In the genomic region with DNA sequence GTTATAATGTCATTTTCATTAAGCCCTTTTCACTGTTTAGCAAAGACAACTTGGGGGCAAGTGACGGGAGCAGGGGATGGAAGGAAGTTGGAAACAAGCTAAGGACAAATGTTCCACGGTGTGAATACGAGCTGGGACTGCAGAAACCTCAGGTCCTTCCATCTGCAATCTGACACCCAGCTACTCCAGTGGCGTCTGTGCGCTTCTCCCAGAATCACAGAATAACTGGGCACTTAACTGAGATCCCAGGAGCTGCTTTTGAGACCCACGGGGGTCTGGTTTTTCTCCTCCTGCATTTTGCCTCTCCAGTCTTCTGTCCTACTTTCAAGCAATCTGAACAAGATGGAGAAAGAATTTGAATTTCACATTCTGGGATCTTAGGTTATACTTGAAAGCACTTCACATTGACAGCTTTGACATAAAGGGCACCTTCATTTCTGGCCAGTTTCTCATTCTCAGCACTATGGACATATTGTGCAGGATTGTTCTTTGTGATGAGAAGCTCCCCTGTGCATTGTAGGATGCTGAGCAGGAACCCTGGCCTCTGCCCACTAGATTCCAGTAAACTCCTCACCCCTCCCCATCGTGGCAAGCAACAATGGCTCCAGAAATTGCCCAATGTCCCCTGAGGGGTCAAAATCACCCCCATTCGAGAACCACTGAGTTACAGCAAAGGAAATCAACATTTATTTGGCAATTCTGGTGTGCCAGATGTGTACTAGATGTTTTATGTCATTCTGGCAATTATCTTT, we compare ENCODE assay signal across 19 cellular contexts.
DNase-seq lines count a peak whose midpoint lies in the region; TF ChIP-seq lines count a peak whose summit lies in the region.
"Had no signal": no experiment of that assay in that cellular context is flagged by ENCODE, and none has a peak within 500 bp of the region (broad histone marks: within the 10 kb centered on the region; RNA-seq: fewer than 3 reads in every experiment).

No MANE protein-coding gene starts in this region.

- DNase-seq in AG04450 (ENCODE audit: low read depth, low spot score) (no peak), ascending aorta (ENCODE audit: low spot score in 2 of 2) (no peak), cardiac muscle cell (ENCODE audit: low read depth in 1 of 2, low spot score in 1 of 2) (peak; percentile 36 to 82), neuronal stem cell (ENCODE audit: low spot score) (no peak), stomach (no peak), endodermal cell (no peak), superior temporal gyrus (ENCODE audit: extremely low spot score) (no peak)
- DNase-seq in activated naive CD4-positive, alpha-beta T cell treated with anti-CD3 and anti-CD28 coated beads, Interleukin-2, amount 10 ng/mL, durations not matched to agents 7 days and 5 days, result no peak
- DNase-seq: activated gamma-delta T cell treated with Interleukin-2 at 50 U/mL for 16 hours; Calu3; effector memory CD4-positive, alpha-beta T cell; Karpas-422; kidney glomerular epithelial cell; naive thymus-derived CD8-positive, alpha-beta T cell; NCI-H1417 treated with DMSO at 0.1 percent for 48 hours; NCI-H510A treated with DMSO at 0.1 percent for 48 hours; psoas muscle; stimulated activated CD4-positive, alpha-beta T cell treated with anti-CD3 and anti-CD28 coated beads, Interleukin-2, amount 100 ng/mL, for 24 hours had no signal

- no peak overlapping the region for H4K91ac ChIP-seq in neuronal stem cell (ENCODE audit: low read depth, low read length, poor library complexity)

- no peaks in the 10 kb centered on the region for H3K9me3 Mint-ChIP-seq in endodermal cell
- no peaks in the 10 kb centered on the region for H3K9me3 Mint-ChIP-seq in activated naive CD4-positive, alpha-beta T cell treated with anti-CD3 and anti-CD28 coated beads, Interleukin-2, amount 10 ng/mL, durations not matched to agents 7 days and 5 days

- H3K4me1 ChIP-seq in ascending aorta, result peaks cover 0 to 7% of the 10 kb centered on the region in 2 donors
- peaks cover 43% of the 10 kb centered on the region for H3K4me1 ChIP-seq in cardiac muscle cell (ENCODE audit: low read depth)
- H3K4me1 ChIP-seq in neuronal stem cell (ENCODE audit: control insufficient read depth in 2 of 2, insufficient read depth in 1 of 2, low read depth in 1 of 2, low read length in 2 of 2), result no peaks in the 10 kb centered on the region
- peaks cover 0 to 14% (median 0%) of the 10 kb centered on the region in 4 donors for H3K4me1 ChIP-seq in stomach
- H3K4me1 ChIP-seq in endodermal cell (ENCODE audit: control insufficient read depth, insufficient read depth, low read length), result no peaks in the 10 kb centered on the region
- H3K4me1 ChIP-seq: psoas muscle had no signal

- H4K8ac ChIP-seq in neuronal stem cell (ENCODE audit: low read depth, low read length), result no peak overlapping the region

- H3K4me3 Mint-ChIP-seq in endodermal cell, result no peak overlapping the region
- H3K4me3 Mint-ChIP-seq in activated naive CD4-positive, alpha-beta T cell treated with anti-CD3 and anti-CD28 coated beads, Interleukin-2, amount 10 ng/mL, durations not matched to agents 7 days and 5 days, result no peak overlapping the region
- H3K4me3 Mint-ChIP-seq: naive thymus-derived CD8-positive, alpha-beta T cell had no signal

- H3K4me1 Mint-ChIP-seq in endodermal cell, result no peaks in the 10 kb centered on the region
- no peaks in the 10 kb centered on the region for H3K4me1 Mint-ChIP-seq in activated naive CD4-positive, alpha-beta T cell treated with anti-CD3 and anti-CD28 coated beads, Interleukin-2, amount 10 ng/mL, durations not matched to agents 7 days and 5 days
- H3K4me1 Mint-ChIP-seq: naive thymus-derived CD8-positive, alpha-beta T cell had no signal

- H3K14ac ChIP-seq in neuronal stem cell (ENCODE audit: low read length), result no peak overlapping the region

- CTCF ChIA-PET in AG04450 (lab: Charles Lee), result interaction anchor here (1.2 kb wide), 1 partner anchor 22 kb away, joined by 3 read pairs; no protein-coding TSS in a partner anchor
- CTCF ChIA-PET in activated naive CD4-positive, alpha-beta T cell treated with anti-CD3 and anti-CD28 coated beads, Interleukin-2, amount 10 ng/mL, durations not matched to agents 7 days and 5 days (lab: Charles Lee), result no interaction called here

- no peak overlapping the region for H3K23ac ChIP-seq in neuronal stem cell (ENCODE audit: low read depth, low read length, poor library complexity)

- intact Hi-C loops in ascending aorta (cut with DNase I) (no loop called here), stomach (cut with DNase I; ENCODE audit: low total_unique reads) (no loop called here)

- H3K36me3 Mint-ChIP-seq in endodermal cell (ENCODE audit: low read depth), result no peaks in the 10 kb centered on the region
- H3K36me3 Mint-ChIP-seq in activated naive CD4-positive, alpha-beta T cell treated with anti-CD3 and anti-CD28 coated beads, Interleukin-2, amount 10 ng/mL, durations not matched to agents 7 days and 5 days, result no peaks in the 10 kb centered on the region
- H3K36me3 Mint-ChIP-seq: naive thymus-derived CD8-positive, alpha-beta T cell had no signal

- H3K9me3 ChIP-seq in AG04450 (ENCODE audit: control insufficient read depth, insufficient read depth, low read length), result no peaks in the 10 kb centered on the region
- H3K9me3 ChIP-seq in ascending aorta, result no peaks in the 10 kb centered on the region
- H3K9me3 ChIP-seq in cardiac muscle cell (ENCODE audit: low read depth), result no peaks in the 10 kb centered on the region
- H3K9me3 ChIP-seq in neuronal stem cell (replicated peaks in 1 of 2; ENCODE audit: control insufficient read depth in 2 of 2, insufficient read depth in 1 of 2, low read depth in 1 of 2, low read length in 2 of 2), result no peaks in the 10 kb centered on the region
- no peaks in the 10 kb centered on the region for H3K9me3 ChIP-seq in stomach
- no peaks in the 10 kb centered on the region for H3K9me3 ChIP-seq in endodermal cell (ENCODE audit: control insufficient read depth, low read length)
- H3K9me3 ChIP-seq: psoas muscle, tibial nerve had no signal

- no peak overlapping the region for H3K18ac ChIP-seq in neuronal stem cell (ENCODE audit: low read length)

- H3K4me3 ChIP-seq in AG04450 (ENCODE audit: low read depth, low read length) (peak overlapping the region; percentile 15), ascending aorta (peak overlapping the region; percentile 32 to 42), cardiac muscle cell (no peak overlapping the region), neuronal stem cell (ENCODE audit: low read length in 2 of 2) (no peak overlapping the region), stomach (no peak overlapping the region), endodermal cell (ENCODE audit: low read length) (no peak overlapping the region)
- H3K4me3 ChIP-seq: psoas muscle had no signal

- no peak overlapping the region for H2AK5ac ChIP-seq in neuronal stem cell (ENCODE audit: low read depth, low read length)

- no peak for TF ChIP-seq POLR2A in stomach (IDR thresholded peaks at IDR 0.05)

- peak overlapping the region; percentile 40 for H2AFZ ChIP-seq in neuronal stem cell (ENCODE audit: low read length)

- no peak overlapping the region for H2BK5ac ChIP-seq in neuronal stem cell (ENCODE audit: low read length)

- H3K36me3 ChIP-seq in ascending aorta, result no peaks in the 10 kb centered on the region
- no peaks in the 10 kb centered on the region for H3K36me3 ChIP-seq in cardiac muscle cell
- no peaks in the 10 kb centered on the region for H3K36me3 ChIP-seq in neuronal stem cell (replicated peaks in 1 of 2; ENCODE audit: control insufficient read depth in 2 of 2, insufficient read depth in 2 of 2, low read length in 2 of 2)
- no peaks in the 10 kb centered on the region for H3K36me3 ChIP-seq in stomach
- no peaks in the 10 kb centered on the region for H3K36me3 ChIP-seq in endodermal cell (ENCODE audit: control insufficient read depth, insufficient read depth, low read length)
- H3K36me3 ChIP-seq: tibial nerve had no signal

- H3K27me3 Mint-ChIP-seq in endodermal cell (ENCODE audit: insufficient read depth), result no peaks in the 10 kb centered on the region
- no peaks in the 10 kb centered on the region for H3K27me3 Mint-ChIP-seq in activated naive CD4-positive, alpha-beta T cell treated with anti-CD3 and anti-CD28 coated beads, Interleukin-2, amount 10 ng/mL, durations not matched to agents 7 days and 5 days
- H3K27me3 Mint-ChIP-seq: naive thymus-derived CD8-positive, alpha-beta T cell had no signal

- no peak overlapping the region for H3K4me2 ChIP-seq in neuronal stem cell (ENCODE audit: insufficient read depth, low read length, poor library complexity, severe bottlenecking)

- H3K9ac ChIP-seq in neuronal stem cell (ENCODE audit: low read depth, low read length, poor library complexity) (no peak overlapping the region), endodermal cell (ENCODE audit: extremely low read depth, low read length, poor library complexity, severe bottlenecking) (no peak overlapping the region)

- no peak overlapping the region for H3K27ac Mint-ChIP-seq in endodermal cell
- no peak overlapping the region for H3K27ac Mint-ChIP-seq in activated naive CD4-positive, alpha-beta T cell treated with anti-CD3 and anti-CD28 coated beads, Interleukin-2, amount 10 ng/mL, durations not matched to agents 7 days and 5 days
- H3K27ac Mint-ChIP-seq: naive thymus-derived CD8-positive, alpha-beta T cell had no signal

- H3K27me3 ChIP-seq in AG04450 (ENCODE audit: control insufficient read depth, insufficient read depth, low read length) (no peaks in the 10 kb centered on the region), ascending aorta (no peaks in the 10 kb centered on the region), cardiac muscle cell (no peaks in the 10 kb centered on the region), neuronal stem cell (ENCODE audit: control insufficient read depth in 3 of 3, insufficient read depth in 3 of 3, low read depth in 1 of 3, low read length in 3 of 3) (no peaks in the 10 kb centered on the region), stomach (no peaks in the 10 kb centered on the region), endodermal cell (ENCODE audit: control insufficient read depth, insufficient read depth, low read length, poor library complexity, severe bottlenecking) (no peaks in the 10 kb centered on the region)
- H3K27me3 ChIP-seq: tibial nerve had no signal

- H2BK120ac ChIP-seq in neuronal stem cell (ENCODE audit: low read depth, low read length), result no peak overlapping the region

- H2BK15ac ChIP-seq in neuronal stem cell (ENCODE audit: low read length), result no peak overlapping the region

- no peak overlapping the region for H3K4ac ChIP-seq in neuronal stem cell (ENCODE audit: low read length)

- no peak overlapping the region for H2BK12ac ChIP-seq in neuronal stem cell (ENCODE audit: low read length)

- POLR2A ChIA-PET in AG04450 (lab: Yijun Ruan, JAX), result no interaction called here

- TF ChIP-seq CTCF in AG04450 (IDR thresholded peaks at IDR 0.05; ENCODE audit: low read depth, low read length) (no peak), ascending aorta (IDR thresholded peaks at IDR 0.05) (no peak), cardiac muscle cell (IDR thresholded peaks at IDR 0.05; ENCODE audit: low read depth, low read length) (no peak), stomach (IDR thresholded peaks at IDR 0.05) (no peak), endodermal cell (conservative IDR thresholded peaks at IDR 0.05) (no peak)

- H3K27ac ChIP-seq in AG04450 (ENCODE audit: low read depth, low read length) (no peak overlapping the region), ascending aorta (peak overlapping the region; percentile 21 to 28), cardiac muscle cell (peak overlapping the region; percentile 96), neuronal stem cell (replicated peaks; ENCODE audit: low read length) (no peak overlapping the region), stomach (peak overlapping the region in 2 of 5 donors; percentile 17 to 65), endodermal cell (ENCODE audit: low read depth, low read length) (no peak overlapping the region)
- H3K27ac ChIP-seq: psoas muscle, tibial nerve had no signal

- no CpG with 5 or more reads among the region's 8 CpGs for WGBS in neuronal stem cell (ENCODE audit: extremely low coverage in 2 of 2, insufficient read length in 2 of 2, insufficient replicate concordance in 1 of 2), 2 donors
- 37 to 57% (median 46%) methylated on average over 8 of the region's 8 CpGs for WGBS in stomach, 5 donors
- 58 to 82% methylated on average over 6 to 8 of the region's 8 CpGs for WGBS in endodermal cell (ENCODE audit: insufficient coverage in 1 of 2, insufficient read length in 1 of 2), 2 experiments

- TF ChIP-seq EP300 in stomach (IDR thresholded peaks at IDR 0.05), result no peak

- no peaks in the 10 kb centered on the region for H3K79me1 ChIP-seq in neuronal stem cell (ENCODE audit: low read depth, low read length)

Comparison
In these comparisons a context has a peak if more than half of its experiments do, and no peak if none do; other contexts are left out.
1. DNase-seq: peak in cardiac muscle cell (2 of 2); none in AG04450 (single experiment), ascending aorta (0 of 2), neuronal stem cell (single experiment), stomach (single experiment), endodermal cell (single experiment), activated naive CD4-positive, alpha-beta T cell treated with anti-CD3 and anti-CD28 coated beads, Interleukin-2, amount 10 ng/mL, durations not matched to agents 7 days and 5 days (single experiment) and superior temporal gyrus (single experiment).
2. H3K27ac ChIP-seq: peak in ascending aorta (2 of 2) and cardiac muscle cell (single experiment); none in AG04450 (single experiment), neuronal stem cell (single experiment) and endodermal cell (single experiment).
3. H3K4me3 ChIP-seq: peak in AG04450 (single experiment) and ascending aorta (2 of 2); none in cardiac muscle cell (single experiment), neuronal stem cell (0 of 2), stomach (0 of 4) and endodermal cell (single experiment).